1 cellular context compared by ENCODE assay signal in the genomic region with DNA sequence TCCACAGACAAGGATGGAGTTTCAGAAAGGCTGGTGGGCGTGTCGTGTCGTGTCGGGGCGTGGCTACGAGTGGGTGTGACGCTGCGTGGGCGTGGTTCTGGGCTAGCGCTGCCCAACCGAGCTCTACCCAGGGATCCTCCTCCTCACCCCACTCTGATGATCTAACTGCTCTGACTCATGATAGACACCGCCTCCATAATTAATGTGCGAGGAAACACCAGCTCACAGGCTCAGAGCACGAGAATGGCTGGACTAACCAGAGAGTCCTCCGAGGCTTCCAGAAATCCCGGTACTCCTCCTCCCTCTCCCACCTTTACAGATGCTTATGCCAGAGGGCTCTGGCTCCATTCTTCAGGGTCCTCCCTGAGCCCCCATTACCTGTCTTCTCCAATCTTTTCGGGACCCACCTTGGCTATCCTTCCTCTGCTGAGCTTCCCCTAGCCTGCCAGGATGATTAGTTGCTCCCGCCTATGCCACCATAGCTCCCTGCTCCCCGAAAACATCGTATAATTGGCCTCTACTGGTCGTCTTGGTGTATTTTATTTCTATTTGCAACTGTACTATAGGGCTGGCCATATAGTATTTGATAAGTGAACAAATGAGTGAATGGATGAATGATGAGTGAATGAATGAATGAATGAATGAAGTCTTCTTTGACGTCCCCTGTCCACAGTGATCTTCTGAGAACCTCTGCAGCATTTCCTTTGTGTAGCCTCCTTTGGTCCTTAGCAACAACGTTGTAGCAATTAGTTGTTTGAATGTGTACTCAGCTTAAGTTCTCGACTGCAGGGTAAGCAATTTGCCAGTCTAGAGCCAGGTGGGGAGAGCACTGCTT.
TF ChIP-seq lines count a peak whose summit lies in the region.

No MANE protein-coding gene starts in this region.

TF ChIP-seq in HEK293, 187 proteins besides CTCF, POLR2A, EP300 and RAD21 (continued from another document):
- TF ChIP-seq, protein P1, sequence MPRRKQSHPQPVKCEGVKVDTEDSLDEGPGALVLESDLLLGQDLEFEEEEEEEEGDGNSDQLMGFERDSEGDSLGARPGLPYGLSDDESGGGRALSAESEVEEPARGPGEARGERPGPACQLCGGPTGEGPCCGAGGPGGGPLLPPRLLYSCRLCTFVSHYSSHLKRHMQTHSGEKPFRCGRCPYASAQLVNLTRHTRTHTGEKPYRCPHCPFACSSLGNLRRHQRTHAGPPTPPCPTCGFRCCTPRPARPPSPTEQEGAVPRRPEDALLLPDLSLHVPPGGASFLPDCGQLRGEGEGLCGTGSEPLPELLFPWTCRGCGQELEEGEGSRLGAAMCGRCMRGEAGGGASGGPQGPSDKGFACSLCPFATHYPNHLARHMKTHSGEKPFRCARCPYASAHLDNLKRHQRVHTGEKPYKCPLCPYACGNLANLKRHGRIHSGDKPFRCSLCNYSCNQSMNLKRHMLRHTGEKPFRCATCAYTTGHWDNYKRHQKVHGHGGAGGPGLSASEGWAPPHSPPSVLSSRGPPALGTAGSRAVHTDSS (tag by site-specific recombination; IDR thresholded peaks at IDR 0.05): no peak
- TF ChIP-seq ZFHX2 (tag by site-specific recombination; conservative IDR thresholded peaks at IDR 0.05): peak; percentile 98
- TF ChIP-seq ZNF571 (tag by site-specific recombination; IDR thresholded peaks at IDR 0.05): no peak
- TF ChIP-seq ZNF16 (tag by site-specific recombination; IDR thresholded peaks at IDR 0.05; ENCODE audit: low read depth): peak; percentile 35; the same call in 1 of the 2 replicates
- TF ChIP-seq ZNF777 (tag by site-specific recombination; IDR thresholded peaks at IDR 0.05; ENCODE audit: borderline replicate concordance): no peak
- no peak for TF ChIP-seq ZNF114 (tag by site-specific recombination; IDR thresholded peaks at IDR 0.05)
- TF ChIP-seq, protein P2, sequence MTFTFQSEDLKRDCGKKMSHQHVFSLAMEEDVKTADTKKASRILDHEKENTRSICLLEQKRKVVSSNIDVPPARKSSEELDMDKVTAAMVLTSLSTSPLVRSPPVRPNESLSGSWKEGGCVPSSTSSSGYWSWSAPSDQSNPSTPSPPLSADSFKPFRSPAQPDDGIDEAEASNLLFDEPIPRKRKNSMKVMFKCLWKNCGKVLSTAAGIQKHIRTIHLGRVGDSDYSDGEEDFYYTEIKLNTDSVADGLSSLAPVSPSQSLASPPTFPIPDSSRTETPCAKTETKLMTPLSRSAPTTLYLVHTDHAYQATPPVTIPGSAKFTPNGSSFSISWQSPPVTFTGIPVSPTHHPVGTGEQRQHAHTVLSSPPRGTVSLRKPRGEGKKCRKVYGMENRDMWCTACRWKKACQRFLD (tag by site-specific recombination; IDR thresholded peaks at IDR 0.05): no peak
- no peak for TF ChIP-seq ZBTB7A (tag by site-specific recombination; IDR thresholded peaks at IDR 0.05; ENCODE audit: low read depth)
- no peak for TF ChIP-seq OVOL3 (tag by site-specific recombination; IDR thresholded peaks at IDR 0.05)
- no peak for TF ChIP-seq ZNF510 (tag by site-specific recombination; IDR thresholded peaks at IDR 0.05; ENCODE audit: insufficient replicate concordance)
- TF ChIP-seq ZNF24 (tag by site-specific recombination; IDR thresholded peaks at IDR 0.05): peak; percentile 99
- TF ChIP-seq ZNF624 (tag by site-specific recombination; IDR thresholded peaks at IDR 0.05): no peak
- no peak for TF ChIP-seq ZNF132 (tag by site-specific recombination; IDR thresholded peaks at IDR 0.05; ENCODE audit: borderline replicate concordance)
TF ChIP-seq in HEK293: peak in this region for 27.
